8 cellular contexts compared by ENCODE assay signal in the genomic region with DNA sequence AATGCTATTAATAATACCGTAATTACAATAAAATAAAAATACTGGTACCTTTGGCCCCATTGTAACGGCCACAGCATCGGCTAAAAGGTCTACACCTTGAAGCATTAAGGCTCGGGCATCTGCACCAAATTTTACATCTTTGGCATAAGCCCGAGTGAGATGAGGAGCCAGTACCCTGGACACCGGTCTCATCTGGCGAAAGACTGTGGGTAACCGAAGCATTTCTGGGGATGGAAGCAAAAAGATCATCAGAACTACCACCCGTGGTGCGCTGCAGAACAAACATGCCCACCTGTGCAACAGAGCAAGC. TPM values are rescaled to one million over a fixed set of nuclear protein-coding genes. Genes with fewer than 3 reads are reported as not detected.
DNase-seq lines count a peak whose midpoint lies in the region; ATAC-seq and TF ChIP-seq lines count a peak whose summit lies in the region.

No MANE protein-coding gene starts in this region.

- H3K4me1 Mint-ChIP-seq in effector memory CD8-positive, alpha-beta T cell (ENCODE audit: low read depth in 2 of 2) = peaks cover 38 to 41% of the 10 kb centered on the region in 2 donors
- peaks cover 56% of the 10 kb centered on the region for H3K4me1 Mint-ChIP-seq in neural crest cell

- peak overlapping the region; percentile 98 for H3K9ac ChIP-seq in NT2/D1 (ENCODE audit: insufficient read length, low read depth)

- H3K27ac ChIP-seq in C4-2B = peak overlapping the region; percentile 99

- peaks cover 71% of the 10 kb centered on the region for H3K36me3 Mint-ChIP-seq in effector memory CD8-positive, alpha-beta T cell (ENCODE audit: insufficient read depth)
- peaks cover 37% of the 10 kb centered on the region for H3K36me3 Mint-ChIP-seq in neural crest cell (ENCODE audit: low read depth)

- H3K27me3 Mint-ChIP-seq in effector memory CD8-positive, alpha-beta T cell = no peaks in the 10 kb centered on the region
- no peaks in the 10 kb centered on the region for H3K27me3 Mint-ChIP-seq in neural crest cell (ENCODE audit: low read depth)

- peak overlapping the region; percentile 83 to 92 for H3K4me3 Mint-ChIP-seq in effector memory CD8-positive, alpha-beta T cell
- H3K4me3 Mint-ChIP-seq in neural crest cell = peak overlapping the region; percentile 97

- no peaks in the 10 kb centered on the region for H3K9me3 ChIP-seq in NT2/D1 (ENCODE audit: insufficient read depth, low read length)

- peak overlapping the region; percentile 94 to 96 for H3K27ac Mint-ChIP-seq in effector memory CD8-positive, alpha-beta T cell
- H3K27ac Mint-ChIP-seq in neural crest cell (ENCODE audit: unreplicated experiment) = peak overlapping the region; percentile 95

- no peak for ATAC-seq in effector memory CD8-positive, alpha-beta T cell (replicated peaks)
- no peak for ATAC-seq in GM18907 (IDR thresholded peaks at IDR 0.05; ENCODE audit: unreplicated experiment)
- ATAC-seq in GM18520 (IDR thresholded peaks at IDR 0.05; ENCODE audit: unreplicated experiment) = no peak
- no peak for ATAC-seq in GM21381 (IDR thresholded peaks at IDR 0.05; ENCODE audit: unreplicated experiment)

- no peaks in the 10 kb centered on the region for H3K27me3 ChIP-seq in NT2/D1 (ENCODE audit: insufficient read depth, insufficient read length)

- no peaks in the 10 kb centered on the region for H3K9me3 Mint-ChIP-seq in effector memory CD8-positive, alpha-beta T cell
- no peaks in the 10 kb centered on the region for H3K9me3 Mint-ChIP-seq in neural crest cell

- H3K4me1 ChIP-seq in NT2/D1 (ENCODE audit: insufficient read depth, insufficient read length) = no peaks in the 10 kb centered on the region

- TF ChIP-seq CTCF in C4-2B (conservative IDR thresholded peaks at IDR 0.05) = no peak
- TF ChIP-seq CTCF in neural crest cell (conservative IDR thresholded peaks at IDR 0.05) = no peak

- peak overlapping the region; percentile 94 for H3K4me3 ChIP-seq in NT2/D1 (ENCODE audit: insufficient read length, low read depth)

- DNase-seq in NT2/D1 (ENCODE audit: low read depth, low spot score) (no peak), neural crest cell (ENCODE audit: low read depth, low spot score) (no peak), NCI-H526 (lab: John Stamatoyannopoulos, UW) (no peak)
- no peak for DNase-seq in effector memory CD8-positive, alpha-beta T cell

- peaks cover 88% of the 10 kb centered on the region for H3K36me3 ChIP-seq in NT2/D1 (ENCODE audit: insufficient read depth, insufficient read length, low read length)

RNA-seq across cellular contexts. Expression of a gene that starts 1.1 kb away (rescaled TPM):
- total RNA-seq in neural crest cell = 563 and 569 TPM in 2 replicates

RNA-seq across cellular contexts. Expression of a gene that starts 1.6 kb away (rescaled TPM):
- total RNA-seq in neural crest cell = 186 and 203 TPM in 2 replicates

RNA-seq across cellular contexts. Expression of a gene that starts 17.3 kb away (rescaled TPM):
- 28.0 and 32.2 TPM in 2 replicates for total RNA-seq in neural crest cell

RNA-seq across cellular contexts. Expression of a gene that starts 45.2 kb away (rescaled TPM):
- 9.1 and 9.4 TPM in 2 replicates for total RNA-seq in neural crest cell
